20 cellular contexts compared by ENCODE assay signal in the genomic region with DNA sequence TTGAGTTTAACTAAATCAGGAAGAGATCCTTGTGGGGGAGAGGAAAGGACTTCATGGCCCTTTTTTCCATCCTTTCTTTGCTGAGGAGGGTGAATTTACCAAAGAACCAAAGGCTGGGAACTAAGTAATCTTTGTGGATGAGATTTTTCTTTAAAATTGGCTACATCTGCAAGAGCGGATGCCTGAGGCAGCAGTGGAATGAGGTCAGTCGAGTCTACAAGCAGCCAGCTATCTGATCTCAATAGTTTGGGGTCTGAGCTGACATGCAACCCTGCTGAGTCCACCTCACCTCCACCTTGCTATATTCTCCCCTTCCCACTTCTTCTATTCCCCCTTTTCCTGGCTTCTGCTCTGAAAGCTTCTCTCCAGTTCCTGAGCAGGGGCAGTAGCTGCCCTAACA. TPM values are rescaled to one million over a fixed set of nuclear protein-coding genes. Genes with fewer than 3 reads are reported as not detected.
"Had no signal": no experiment of that assay in that cellular context is flagged by ENCODE, and none has a peak within 500 bp of the region (broad histone marks: within the 10 kb centered on the region; RNA-seq: fewer than 3 reads in every experiment).

No MANE protein-coding gene starts in this region.

- H3K27ac Mint-ChIP-seq: activated B cell treated with CpG ODN at 0.5 μM for 24 hours; activated CD8-positive, alpha-beta T cell treated with anti-CD3 and anti-CD28 coated beads for 36 hours; activated naive CD4-positive, alpha-beta T cell treated with anti-CD3 and anti-CD28 coated beads, Interleukin-2, amount 50 U/mL, for 24 hours; activated naive CD8-positive, alpha-beta T cell treated with anti-CD3 and anti-CD28 coated beads, Interleukin-2, amount 50 U/mL, for 24 hours; activated T-helper 2 cell treated with anti-CD3 and anti-CD28 coated beads, Interferon-gamma antibody, Interleukin-2, Interleukin-4, amounts not matched to agents 10 μg/mL and 5 μg/mL and 100 μg/mL, durations not matched to agents 14 hours and 24 hours and 36 hours; memory B cell; naive thymus-derived CD8-positive, alpha-beta T cell; T-helper 2 cell treated with Interferon-gamma antibody and Interleukin-4, amounts not matched to agents 5 μg/mL and 100 μg/mL, for 36 hours had no signal

- H3K9me3 Mint-ChIP-seq: activated B cell treated with CpG ODN at 0.5 μM for 24 hours; activated CD8-positive, alpha-beta T cell treated with anti-CD3 and anti-CD28 coated beads for 36 hours; activated naive CD4-positive, alpha-beta T cell treated with anti-CD3 and anti-CD28 coated beads, Interleukin-2, amount 50 U/mL, for 24 hours; activated naive CD8-positive, alpha-beta T cell treated with anti-CD3 and anti-CD28 coated beads, Interleukin-2, amount 50 U/mL, for 24 hours; activated T-helper 2 cell treated with anti-CD3 and anti-CD28 coated beads, Interferon-gamma antibody, Interleukin-2, Interleukin-4, amounts not matched to agents 10 μg/mL and 5 μg/mL and 100 μg/mL, durations not matched to agents 14 hours and 24 hours and 36 hours; memory B cell; naive thymus-derived CD8-positive, alpha-beta T cell; T-helper 2 cell treated with Interferon-gamma antibody and Interleukin-4, amounts not matched to agents 5 μg/mL and 100 μg/mL, for 36 hours had no signal

- H3K27me3 Mint-ChIP-seq: activated B cell treated with CpG ODN at 0.5 μM for 24 hours; activated CD8-positive, alpha-beta T cell treated with anti-CD3 and anti-CD28 coated beads for 36 hours; activated naive CD4-positive, alpha-beta T cell treated with anti-CD3 and anti-CD28 coated beads, Interleukin-2, amount 50 U/mL, for 24 hours; activated naive CD8-positive, alpha-beta T cell treated with anti-CD3 and anti-CD28 coated beads, Interleukin-2, amount 50 U/mL, for 24 hours; memory B cell; naive thymus-derived CD8-positive, alpha-beta T cell had no signal

- H3K27ac ChIP-seq: epithelial cell of prostate, heart right ventricle, transverse colon had no signal

- H3K9me3 ChIP-seq: heart right ventricle, transverse colon had no signal

- H3K36me3 Mint-ChIP-seq: activated naive CD4-positive, alpha-beta T cell treated with anti-CD3 and anti-CD28 coated beads, Interleukin-2, amount 50 U/mL, for 24 hours; memory B cell; naive thymus-derived CD8-positive, alpha-beta T cell had no signal

- H3K36me3 ChIP-seq: heart right ventricle, transverse colon had no signal

- ATAC-seq: activated CD8-positive, alpha-beta T cell treated with anti-CD3 and anti-CD28 coated beads for 36 hours; activated naive CD8-positive, alpha-beta T cell treated with anti-CD3 and anti-CD28 coated beads, Interleukin-2, amount 50 U/mL, for 24 hours; heart right ventricle; naive thymus-derived CD8-positive, alpha-beta T cell; right cardiac atrium had no signal

- H3K4me3 Mint-ChIP-seq: activated B cell treated with CpG ODN at 0.5 μM for 24 hours; activated CD8-positive, alpha-beta T cell treated with anti-CD3 and anti-CD28 coated beads for 36 hours; activated naive CD4-positive, alpha-beta T cell treated with anti-CD3 and anti-CD28 coated beads, Interleukin-2, amount 50 U/mL, for 24 hours; activated naive CD8-positive, alpha-beta T cell treated with anti-CD3 and anti-CD28 coated beads, Interleukin-2, amount 50 U/mL, for 24 hours; memory B cell; naive thymus-derived CD8-positive, alpha-beta T cell; neural crest cell; T-helper 2 cell treated with Interferon-gamma antibody and Interleukin-4, amounts not matched to agents 5 μg/mL and 100 μg/mL, for 36 hours had no signal

- DNase-seq: activated B cell treated with CpG ODN at 0.5 μM for 24 hours; activated CD4-positive, alpha-beta T cell treated with anti-CD3 and anti-CD28 coated beads, Interleukin-2, amount 50 U/mL, for 1 hour; activated CD8-positive, alpha-beta T cell treated with anti-CD3 and anti-CD28 coated beads for 36 hours; activated naive CD8-positive, alpha-beta T cell treated with anti-CD3 and anti-CD28 coated beads, Interleukin-2, amount 50 U/mL, for 24 hours; activated T-cell treated with anti-CD3 and anti-CD28 coated beads, Interleukin-2, amount 50 U/mL, for 48 hours; effector CD8-positive, alpha-beta T cell; heart right ventricle; naive thymus-derived CD8-positive, alpha-beta T cell; posterior cingulate gyrus; right cardiac atrium; stimulated activated CD4-positive, alpha-beta T cell treated with anti-CD3 and anti-CD28 coated beads, Interleukin-2, amount 100 ng/mL, for 48 hours; stimulated activated naive CD4-positive, alpha-beta T cell treated with Interleukin-2 at 50 U/mL for 16 hours; T-helper 1 cell; transverse colon had no signal

- H3K27me3 ChIP-seq: heart right ventricle, transverse colon had no signal

- H3K4me3 ChIP-seq: heart right ventricle, transverse colon had no signal

RNA-seq across cellular contexts. Expression of gene EPSTI1, which starts 27.8 kb away (rescaled TPM):
- total RNA-seq: neural crest cell had no signal
